8 cellular contexts compared by ENCODE assay signal in the genomic region with DNA sequence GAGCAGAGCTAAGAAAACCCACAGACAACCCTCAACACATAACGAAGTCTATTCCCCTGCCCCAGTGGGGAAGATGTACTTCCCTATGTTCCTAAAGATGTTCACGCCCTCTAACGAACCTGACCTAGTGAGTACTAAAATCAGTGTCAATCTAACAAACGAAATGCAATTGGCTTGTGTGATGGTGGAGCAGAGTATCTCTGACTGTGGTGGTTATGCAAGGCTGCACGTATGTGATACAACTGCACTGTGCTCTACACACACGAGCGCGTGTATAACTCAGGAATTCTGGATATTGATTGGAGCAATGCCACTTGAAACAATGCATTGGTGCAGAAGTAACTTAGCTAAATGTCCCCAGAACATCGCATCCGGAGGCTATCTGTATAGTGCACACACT. TPM values are rescaled to one million over a fixed set of nuclear protein-coding genes. Genes with fewer than 3 reads are reported as not detected.
A peak's percentile ranks its signal among the peaks of the same experiment; 100 is the strongest.
DNase-seq lines count a peak whose midpoint lies in the region; ATAC-seq and TF ChIP-seq lines count a peak whose summit lies in the region.

No MANE protein-coding gene starts in this region.

- CTCF ChIA-PET in activated naive CD4-positive, alpha-beta T cell treated with anti-CD3 and anti-CD28 coated beads for 36 hours (lab: Charles Lee), result interaction anchor here (0.5 to 4.1 kb wide), 7 partner anchors 9 to 1052 kb away, joined by 3 to 16 read pairs (median 4); no protein-coding TSS in a partner anchor
- CTCF ChIA-PET in activated CD8-positive, alpha-beta T cell treated with anti-CD3 and anti-CD28 coated beads for 36 hours (lab: Charles Lee), result interaction anchor here (0.8 to 3.3 kb wide), 5 partner anchors 14 to 258 kb away, joined by 3 to 11 read pairs (median 3); a partner anchor contains a TSS

- H3K4me3 Mint-ChIP-seq in activated naive CD4-positive, alpha-beta T cell treated with anti-CD3 and anti-CD28 coated beads for 36 hours, result peak overlapping the region; percentile 76
- peak overlapping the region; percentile 84 for H3K4me3 Mint-ChIP-seq in activated CD8-positive, alpha-beta T cell treated with anti-CD3 and anti-CD28 coated beads for 36 hours
- peak overlapping the region; percentile 85 for H3K4me3 Mint-ChIP-seq in stimulated activated memory B cell treated with anti-CD40 and anti-IgM and Interleukin-4, amounts not matched to agents 10 μg/mL and 1 μg/mL and 100 μg/mL, for 72 hours

- no peaks in the 10 kb centered on the region for H3K9me3 ChIP-seq in iPS-18a (ENCODE audit: control insufficient read depth, low read depth, low read length)

- no peaks in the 10 kb centered on the region for H3K27me3 Mint-ChIP-seq in activated naive CD4-positive, alpha-beta T cell treated with anti-CD3 and anti-CD28 coated beads for 36 hours (ENCODE audit: low read depth)
- no peaks in the 10 kb centered on the region for H3K27me3 Mint-ChIP-seq in activated CD8-positive, alpha-beta T cell treated with anti-CD3 and anti-CD28 coated beads for 36 hours
- no peaks in the 10 kb centered on the region for H3K27me3 Mint-ChIP-seq in stimulated activated memory B cell treated with anti-CD40 and anti-IgM and Interleukin-4, amounts not matched to agents 10 μg/mL and 1 μg/mL and 100 μg/mL, for 72 hours

- peaks cover 11% of the 10 kb centered on the region for H3K4me1 ChIP-seq in iPS-18a (ENCODE audit: control insufficient read depth, low read depth, low read length)

- no peak for DNase-seq in activated naive CD4-positive, alpha-beta T cell treated with anti-CD3 and anti-CD28 coated beads for 36 hours
- DNase-seq in activated naive CD4-positive, alpha-beta T cell treated with anti-CD3 and anti-CD28 coated beads, Interleukin-2, amount 50 U/mL, for 16 hours, result no peak
- no peak for DNase-seq in activated CD8-positive, alpha-beta T cell treated with anti-CD3 and anti-CD28 coated beads for 36 hours
- DNase-seq in NK-92 (lab: John Stamatoyannopoulos, UW; ENCODE audit: unreplicated experiment), result no peak

- POLR2A ChIA-PET in activated CD8-positive, alpha-beta T cell treated with anti-CD3 and anti-CD28 coated beads for 36 hours (lab: Charles Lee), result interaction anchor here (1.0 to 3.9 kb wide), 5 partner anchors 14 to 112 kb away, joined by 3 to 18 read pairs (median 4); a partner anchor contains a TSS

- no peak for TF ChIP-seq CTCF in activated CD8-positive, alpha-beta T cell treated with anti-CD3 and anti-CD28 coated beads for 36 hours (IDR thresholded peaks at IDR 0.05)

- intact Hi-C loops in activated naive CD4-positive, alpha-beta T cell treated with anti-CD3 and anti-CD28 coated beads for 36 hours (cut with micrococcal nuclease), result loop anchor here (2.0 kb wide), 1 partner anchor 200 kb away; a partner anchor contains a TSS
- intact Hi-C loops in activated CD8-positive, alpha-beta T cell treated with anti-CD3 and anti-CD28 coated beads for 36 hours (cut with micrococcal nuclease), result loop anchor here (5.0 kb wide), 1 partner anchor 76 kb away; a partner anchor contains a TSS

- ATAC-seq in activated CD8-positive, alpha-beta T cell treated with anti-CD3 and anti-CD28 coated beads for 36 hours, result no peak
- no peak for ATAC-seq in stimulated activated memory B cell treated with anti-CD40 and anti-IgM and Interleukin-4, amounts not matched to agents 10 μg/mL and 1 μg/mL and 100 μg/mL, for 72 hours
- ATAC-seq in GM18502 (IDR thresholded peaks at IDR 0.05; ENCODE audit: poor library complexity, unreplicated experiment) (no peak), HG03175 (IDR thresholded peaks at IDR 0.05; ENCODE audit: unreplicated experiment) (no peak)

- peaks cover 32% of the 10 kb centered on the region for H3K36me3 ChIP-seq in iPS-18a (ENCODE audit: control insufficient read depth, low read depth, low read length)

- H3K4me3 ChIP-seq in iPS-18a (ENCODE audit: low read length), result peak overlapping the region; percentile 63

- H3K27me3 ChIP-seq in iPS-18a (ENCODE audit: control insufficient read depth, insufficient read depth, low read length), result no peaks in the 10 kb centered on the region

- peak overlapping the region; percentile 66 for H3K9ac ChIP-seq in iPS-18a (ENCODE audit: low read length)

- no peak overlapping the region for H3K27ac ChIP-seq in iPS-18a (ENCODE audit: low read length)

- peaks cover 43% of the 10 kb centered on the region for H3K4me1 Mint-ChIP-seq in activated naive CD4-positive, alpha-beta T cell treated with anti-CD3 and anti-CD28 coated beads for 36 hours (ENCODE audit: low read depth)
- peaks cover 39% of the 10 kb centered on the region for H3K4me1 Mint-ChIP-seq in activated CD8-positive, alpha-beta T cell treated with anti-CD3 and anti-CD28 coated beads for 36 hours (ENCODE audit: low read depth)
- H3K4me1 Mint-ChIP-seq in stimulated activated memory B cell treated with anti-CD40 and anti-IgM and Interleukin-4, amounts not matched to agents 10 μg/mL and 1 μg/mL and 100 μg/mL, for 72 hours, result peaks cover 46% of the 10 kb centered on the region

- no peak overlapping the region for H3K27ac Mint-ChIP-seq in activated naive CD4-positive, alpha-beta T cell treated with anti-CD3 and anti-CD28 coated beads for 36 hours
- H3K27ac Mint-ChIP-seq in activated CD8-positive, alpha-beta T cell treated with anti-CD3 and anti-CD28 coated beads for 36 hours, result peak overlapping the region; percentile 70
- H3K27ac Mint-ChIP-seq in stimulated activated memory B cell treated with anti-CD40 and anti-IgM and Interleukin-4, amounts not matched to agents 10 μg/mL and 1 μg/mL and 100 μg/mL, for 72 hours, result peak overlapping the region; percentile 79

- H3K36me3 Mint-ChIP-seq in activated naive CD4-positive, alpha-beta T cell treated with anti-CD3 and anti-CD28 coated beads for 36 hours (ENCODE audit: low read depth), result peaks cover 23% of the 10 kb centered on the region
- H3K36me3 Mint-ChIP-seq in activated CD8-positive, alpha-beta T cell treated with anti-CD3 and anti-CD28 coated beads for 36 hours (ENCODE audit: low read depth), result peaks cover 36% of the 10 kb centered on the region
- peaks cover 37% of the 10 kb centered on the region for H3K36me3 Mint-ChIP-seq in stimulated activated memory B cell treated with anti-CD40 and anti-IgM and Interleukin-4, amounts not matched to agents 10 μg/mL and 1 μg/mL and 100 μg/mL, for 72 hours

- no peaks in the 10 kb centered on the region for H3K9me3 Mint-ChIP-seq in activated naive CD4-positive, alpha-beta T cell treated with anti-CD3 and anti-CD28 coated beads for 36 hours
- no peaks in the 10 kb centered on the region for H3K9me3 Mint-ChIP-seq in activated CD8-positive, alpha-beta T cell treated with anti-CD3 and anti-CD28 coated beads for 36 hours
- H3K9me3 Mint-ChIP-seq in stimulated activated memory B cell treated with anti-CD40 and anti-IgM and Interleukin-4, amounts not matched to agents 10 μg/mL and 1 μg/mL and 100 μg/mL, for 72 hours, result no peaks in the 10 kb centered on the region

RNA-seq across cellular contexts. Expression of a gene that starts 1.3 kb away (rescaled TPM):
- 1 to 10 TPM; 3.6 to 3.9 TPM for total RNA-seq in activated naive CD4-positive, alpha-beta T cell treated with anti-CD3 and anti-CD28 coated beads for 36 hours
- total RNA-seq in activated CD8-positive, alpha-beta T cell treated with anti-CD3 and anti-CD28 coated beads for 36 hours, result 1 to 10 TPM; 7.5 to 7.8 TPM

RNA-seq across cellular contexts. Expression of a gene that starts 1.7 kb away (rescaled TPM):
- total RNA-seq in activated naive CD4-positive, alpha-beta T cell treated with anti-CD3 and anti-CD28 coated beads for 36 hours, result 10 to 100 TPM; 40.4 to 42.7 TPM
- total RNA-seq in activated CD8-positive, alpha-beta T cell treated with anti-CD3 and anti-CD28 coated beads for 36 hours, result 10 to 100 TPM; 47.2 to 51.3 TPM
